In the genomic region with DNA sequence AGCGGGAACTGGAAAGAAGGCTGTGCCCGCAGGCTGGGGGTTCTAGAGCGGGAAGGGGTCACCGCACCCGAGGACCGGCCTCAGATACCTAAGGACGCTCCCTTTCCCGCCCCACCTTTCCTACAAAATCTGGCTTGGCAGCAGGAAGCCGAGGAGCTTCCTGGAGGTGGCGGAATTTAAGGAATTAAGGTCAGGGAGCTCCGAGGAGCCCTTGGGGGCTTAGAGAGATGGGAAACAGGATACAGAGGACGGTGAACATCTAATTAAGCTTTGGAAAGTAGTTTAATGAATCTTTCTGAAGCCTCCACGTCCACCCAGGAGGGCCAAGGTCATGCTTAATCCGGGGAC, we compare ENCODE assay signal across 9 cellular contexts. TPM values are rescaled to one million over a fixed set of nuclear protein-coding genes. Genes with fewer than 3 reads are reported as not detected.
DNase-seq lines count a peak whose midpoint lies in the region; ATAC-seq and TF ChIP-seq lines count a peak whose summit lies in the region.
"Had no signal": no experiment of that assay in that cellular context is flagged by ENCODE, and none has a peak within 500 bp of the region (broad histone marks: within the 10 kb centered on the region; RNA-seq: fewer than 3 reads in every experiment).

No MANE protein-coding gene starts in this region.

- 10 to 18% (median 11%) methylated on average over 12 to 14 of the region's 14 CpGs for WGBS in stomach, 5 donors

- peak overlapping the region; percentile 61 for H3K9ac ChIP-seq in adipocyte (ENCODE audit: low read length)

- no peak for TF ChIP-seq EP300 in stomach (IDR thresholded peaks at IDR 0.05)

- H3K27me3 Mint-ChIP-seq in activated CD4-positive, alpha-beta memory T cell treated with anti-CD3 and anti-CD28 coated beads for 36 hours: peaks cover 15% of the 10 kb centered on the region
- peaks cover 3% of the 10 kb centered on the region for H3K27me3 Mint-ChIP-seq in activated CD4-positive, alpha-beta memory T cell treated with anti-CD3 and anti-CD28 coated beads, Interleukin-2, amount 10 ng/mL, durations not matched to agents 7 days and 5 days
- peaks cover 2 to 8% (median 2%) of the 10 kb centered on the region in 3 donors for H3K27me3 Mint-ChIP-seq in immature natural killer cell (ENCODE audit: low read depth in 3 of 3)

- DNase-seq in activated CD4-positive, alpha-beta memory T cell treated with anti-CD3 and anti-CD28 coated beads for 36 hours: no peak
- no peak for DNase-seq in activated CD4-positive, alpha-beta memory T cell treated with anti-CD3 and anti-CD28 coated beads, Interleukin-2, amount 10 ng/mL, durations not matched to agents 7 days and 5 days
- DNase-seq in adipocyte (ENCODE audit: low read depth): no peak
- no peak for DNase-seq in immature natural killer cell
- no peak for DNase-seq in stomach
- DNase-seq in omental fat pad (ENCODE audit: low spot score): no peak
- no peak for DNase-seq in NK-92 (lab: John Stamatoyannopoulos, UW; ENCODE audit: unreplicated experiment)
- no peak for DNase-seq in putamen (ENCODE audit: low spot score)

- H3K27ac Mint-ChIP-seq in activated CD4-positive, alpha-beta memory T cell treated with anti-CD3 and anti-CD28 coated beads for 36 hours: no peak overlapping the region
- no peak overlapping the region for H3K27ac Mint-ChIP-seq in activated CD4-positive, alpha-beta memory T cell treated with anti-CD3 and anti-CD28 coated beads, Interleukin-2, amount 10 ng/mL, durations not matched to agents 7 days and 5 days
- no peak overlapping the region for H3K27ac Mint-ChIP-seq in immature natural killer cell

- H3K36me3 ChIP-seq in adipocyte (ENCODE audit: control insufficient read depth, insufficient read depth, low read length, severe bottlenecking): no peaks in the 10 kb centered on the region
- no peaks in the 10 kb centered on the region for H3K36me3 ChIP-seq in stomach

- H3K27me3 ChIP-seq in adipocyte (replicated peaks; ENCODE audit: control insufficient read depth, insufficient read depth, low read length): peaks cover 19% of the 10 kb centered on the region
- H3K27me3 ChIP-seq in stomach: peaks cover 0 to 22% (median 11%) of the 10 kb centered on the region in 3 donors

- no peaks in the 10 kb centered on the region for H3K9me3 Mint-ChIP-seq in activated CD4-positive, alpha-beta memory T cell treated with anti-CD3 and anti-CD28 coated beads for 36 hours
- H3K9me3 Mint-ChIP-seq in activated CD4-positive, alpha-beta memory T cell treated with anti-CD3 and anti-CD28 coated beads, Interleukin-2, amount 10 ng/mL, durations not matched to agents 7 days and 5 days: no peaks in the 10 kb centered on the region
- peaks cover 0 to 2% (median 0%) of the 10 kb centered on the region in 6 donors for H3K9me3 Mint-ChIP-seq in immature natural killer cell

- ATAC-seq in omental fat pad (ENCODE audit: low FRiP score): no peak

- CTCF ChIA-PET in activated CD4-positive, alpha-beta memory T cell treated with anti-CD3 and anti-CD28 coated beads for 36 hours (lab: Charles Lee): interaction anchor here (0.7 kb wide), 1 partner anchor 101 kb away, joined by 3 read pairs; no protein-coding TSS in a partner anchor
- CTCF ChIA-PET in activated CD4-positive, alpha-beta memory T cell treated with anti-CD3 and anti-CD28 coated beads, Interleukin-2, amount 10 ng/mL, durations not matched to agents 7 days and 5 days (lab: Charles Lee): no interaction called here

- H3K4me3 ChIP-seq in adipocyte (ENCODE audit: low read length): peak overlapping the region; percentile 81
- peak overlapping the region; percentile 64 to 94 (median 80) for H3K4me3 ChIP-seq in stomach

- peak overlapping the region in 3 of 5 donors; percentile 59 to 73 (median 68) for H3K27ac ChIP-seq in stomach

- TF ChIP-seq CTCF in stomach (IDR thresholded peaks at IDR 0.05) (no peak), omental fat pad (IDR thresholded peaks at IDR 0.05) (no peak)

- H3K36me3 Mint-ChIP-seq in activated CD4-positive, alpha-beta memory T cell treated with anti-CD3 and anti-CD28 coated beads for 36 hours: no peaks in the 10 kb centered on the region
- H3K36me3 Mint-ChIP-seq in activated CD4-positive, alpha-beta memory T cell treated with anti-CD3 and anti-CD28 coated beads, Interleukin-2, amount 10 ng/mL, durations not matched to agents 7 days and 5 days (ENCODE audit: low read depth): no peaks in the 10 kb centered on the region
- no peaks in the 10 kb centered on the region for H3K36me3 Mint-ChIP-seq in immature natural killer cell

- H3K9me3 ChIP-seq in adipocyte (ENCODE audit: control insufficient read depth, low read length): no peaks in the 10 kb centered on the region
- H3K9me3 ChIP-seq in stomach: no peaks in the 10 kb centered on the region

- H3K4me1 Mint-ChIP-seq in activated CD4-positive, alpha-beta memory T cell treated with anti-CD3 and anti-CD28 coated beads for 36 hours (ENCODE audit: low read depth): no peaks in the 10 kb centered on the region
- no peaks in the 10 kb centered on the region for H3K4me1 Mint-ChIP-seq in activated CD4-positive, alpha-beta memory T cell treated with anti-CD3 and anti-CD28 coated beads, Interleukin-2, amount 10 ng/mL, durations not matched to agents 7 days and 5 days
- peaks cover 0 to 4% of the 10 kb centered on the region in 2 donors for H3K4me1 Mint-ChIP-seq in immature natural killer cell

- peaks cover 12% of the 10 kb centered on the region for H3K4me1 ChIP-seq in adipocyte (ENCODE audit: control insufficient read depth, insufficient read depth, low read length)
- peaks cover 10 to 20% (median 17%) of the 10 kb centered on the region in 4 donors for H3K4me1 ChIP-seq in stomach

- intact Hi-C loops in activated CD4-positive, alpha-beta memory T cell treated with anti-CD3 and anti-CD28 coated beads for 36 hours (cut with micrococcal nuclease): no loop called here
- intact Hi-C loops in stomach (cut with DNase I; ENCODE audit: low total_unique reads): no loop called here

- no peak for TF ChIP-seq POLR2A in stomach (IDR thresholded peaks at IDR 0.05)

- peak overlapping the region; percentile 63 for H3K4me3 Mint-ChIP-seq in activated CD4-positive, alpha-beta memory T cell treated with anti-CD3 and anti-CD28 coated beads for 36 hours
- no peak overlapping the region for H3K4me3 Mint-ChIP-seq in activated CD4-positive, alpha-beta memory T cell treated with anti-CD3 and anti-CD28 coated beads, Interleukin-2, amount 10 ng/mL, durations not matched to agents 7 days and 5 days
- peak overlapping the region in 4 of 5 donors; percentile 30 to 74 (median 68) for H3K4me3 Mint-ChIP-seq in immature natural killer cell

- POLR2A ChIA-PET in activated CD4-positive, alpha-beta memory T cell treated with anti-CD3 and anti-CD28 coated beads for 36 hours (lab: Charles Lee): no interaction called here
- POLR2A ChIA-PET in activated CD4-positive, alpha-beta memory T cell treated with anti-CD3 and anti-CD28 coated beads, Interleukin-2, amount 10 ng/mL, durations not matched to agents 7 days and 5 days (lab: Charles Lee): no interaction called here

RNA-seq across cellular contexts. Expression of a gene that starts 0.5 kb away (rescaled TPM):
- total RNA-seq in activated CD4-positive, alpha-beta memory T cell treated with anti-CD3 and anti-CD28 coated beads for 36 hours: under 1 TPM in 1 of 2 experiments, not detected in 1; 0.40 TPM
- not detected for total RNA-seq in activated CD4-positive, alpha-beta memory T cell treated with anti-CD3 and anti-CD28 coated beads, Interleukin-2, amount 10 ng/mL, durations not matched to agents 7 days and 5 days
- not detected for polyA plus RNA-seq in immature natural killer cell
- 1 to 10 TPM in 3 of 5 donors, under 1 TPM in 1, not detected in 1; 0.29 to 8.0 (median 2.5) TPM for total RNA-seq in stomach
- polyA plus RNA-seq in stomach: 1 to 10 TPM; 1.4 to 2.6 (median 1.7) TPM
- total RNA-seq in omental fat pad: 1 to 10 TPM in 3 of 4 donors, under 1 TPM in 1; 0.31 to 7.6 (median 1.4) TPM
- total RNA-seq: lung microvascular endothelial cell had no signal
